8 cellular contexts compared by ENCODE assay signal in genomic region chr2:27380626-27381556, GRCh38. TPM values are rescaled to one million over a fixed set of nuclear protein-coding genes. Genes with fewer than 3 reads are reported as not detected.
DNase-seq lines count a peak whose midpoint lies in the region; ATAC-seq and TF ChIP-seq lines count a peak whose summit lies in the region.

A gene with protein sequence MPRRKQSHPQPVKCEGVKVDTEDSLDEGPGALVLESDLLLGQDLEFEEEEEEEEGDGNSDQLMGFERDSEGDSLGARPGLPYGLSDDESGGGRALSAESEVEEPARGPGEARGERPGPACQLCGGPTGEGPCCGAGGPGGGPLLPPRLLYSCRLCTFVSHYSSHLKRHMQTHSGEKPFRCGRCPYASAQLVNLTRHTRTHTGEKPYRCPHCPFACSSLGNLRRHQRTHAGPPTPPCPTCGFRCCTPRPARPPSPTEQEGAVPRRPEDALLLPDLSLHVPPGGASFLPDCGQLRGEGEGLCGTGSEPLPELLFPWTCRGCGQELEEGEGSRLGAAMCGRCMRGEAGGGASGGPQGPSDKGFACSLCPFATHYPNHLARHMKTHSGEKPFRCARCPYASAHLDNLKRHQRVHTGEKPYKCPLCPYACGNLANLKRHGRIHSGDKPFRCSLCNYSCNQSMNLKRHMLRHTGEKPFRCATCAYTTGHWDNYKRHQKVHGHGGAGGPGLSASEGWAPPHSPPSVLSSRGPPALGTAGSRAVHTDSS (minus strand): TSS chr2:27380734. CDS start chr2:27380526, 208 bp downstream.

- peaks cover 72% of the 10 kb centered on the region for H3K36me3 Mint-ChIP-seq in activated CD8-positive, alpha-beta T cell treated with anti-CD3 and anti-CD28 coated beads for 36 hours (ENCODE audit: low read depth)

- peak; percentile 92 for ATAC-seq in GM19328 (IDR thresholded peaks at IDR 0.05; ENCODE audit: unreplicated experiment)
- peak; percentile 83 for ATAC-seq in HG03521 (IDR thresholded peaks at IDR 0.05; ENCODE audit: unreplicated experiment)
- peak; percentile 90 for ATAC-seq in activated CD8-positive, alpha-beta T cell treated with anti-CD3 and anti-CD28 coated beads for 36 hours
- ATAC-seq in lung (ENCODE audit: insufficient read depth, low FRiP score) = peak; percentile 89

- 18 to 22% methylated on average over 62 to 68 of the region's 68 CpGs for WGBS in lung, 2 donors

- no peaks in the 10 kb centered on the region for H3K27me3 Mint-ChIP-seq in activated CD8-positive, alpha-beta T cell treated with anti-CD3 and anti-CD28 coated beads for 36 hours

- peak within 1 kb of the TSS; percentile 81 for H3K4me3 Mint-ChIP-seq in activated CD8-positive, alpha-beta T cell treated with anti-CD3 and anti-CD28 coated beads for 36 hours

- peak within 1 kb of the TSS; percentile 86 for H3K4me3 ChIP-seq in BLaER1
- H3K4me3 ChIP-seq in lung = peak within 1 kb of the TSS; percentile 62

- H3K9me3 ChIP-seq in BLaER1 (no peaks in the 10 kb centered on the region), lung (ENCODE audit: control insufficient read depth in 2 of 2, insufficient read depth in 1 of 2, low read length in 1 of 2) (no peaks in the 10 kb centered on the region)

- peaks cover 27% of the 10 kb centered on the region for H3K4me1 ChIP-seq in BLaER1
- H3K4me1 ChIP-seq in lung (ENCODE audit: control insufficient read depth in 2 of 2, insufficient read depth in 2 of 2, low read length in 2 of 2) = peaks cover 4 to 5% of the 10 kb centered on the region in 2 donors

- H4K20me1 ChIP-seq in BLaER1 = peaks cover 38% of the 10 kb centered on the region

- H3K36me3 ChIP-seq in BLaER1 (peaks cover 82% of the 10 kb centered on the region), lung (ENCODE audit: control insufficient read depth in 2 of 2, insufficient read depth in 2 of 2, low read length in 2 of 2) (peaks cover 18 to 49% of the 10 kb centered on the region in 2 donors)

- H3K4me1 Mint-ChIP-seq in activated CD8-positive, alpha-beta T cell treated with anti-CD3 and anti-CD28 coated beads for 36 hours (ENCODE audit: low read depth) = peaks cover 24% of the 10 kb centered on the region

- H3K27ac ChIP-seq in BLaER1 (peak within 1 kb of the TSS; percentile 86), lung (ENCODE audit: low read depth in 1 of 2, low read length in 1 of 2) (peak within 1 kb of the TSS; percentile 88 to 93)

- H3K9me3 Mint-ChIP-seq in activated CD8-positive, alpha-beta T cell treated with anti-CD3 and anti-CD28 coated beads for 36 hours = no peaks in the 10 kb centered on the region

- POLR2A ChIA-PET in activated CD8-positive, alpha-beta T cell treated with anti-CD3 and anti-CD28 coated beads for 36 hours (lab: Charles Lee) = interaction anchor here (0.5 to 4.8 kb wide), 14 partner anchors 11 to 307 kb away, joined by 3 to 59 read pairs (median 5); partner anchors contain the start of genes EIF2B4, GTF3C2, MPV17 and NRBP1

- H3K9ac ChIP-seq in BLaER1 = peak within 1 kb of the TSS; percentile 89

- DNase-seq in NCI-H82 treated with DMSO at 0.1 percent for 48 hours (lab: John Stamatoyannopoulos, UW; ENCODE audit: unreplicated experiment) (peak; percentile 84), ecto neural progenitor cell (ENCODE audit: low spot score) (peak; percentile 97), lung (ENCODE audit: low spot score) (peak; percentile 98)
- peak; percentile 92 for DNase-seq in activated CD8-positive, alpha-beta T cell treated with anti-CD3 and anti-CD28 coated beads for 36 hours
- DNase-seq in stimulated activated CD4-positive, alpha-beta T cell treated with anti-CD3 and anti-CD28 coated beads, TNF-alpha, amount 100 ng/mL, for 24 hours (ENCODE audit: low read depth in 3 of 3) = peak; percentile 74 to 89 (median 83)

- CTCF ChIA-PET in activated CD8-positive, alpha-beta T cell treated with anti-CD3 and anti-CD28 coated beads for 36 hours (lab: Charles Lee) = interaction anchor here (1.0 to 1.8 kb wide), 6 partner anchors 10 to 302 kb away, joined by 4 to 10 read pairs (median 6); partner anchors contain the start of genes NRBP1 and SNX17

- no peak for TF ChIP-seq CTCF in activated CD8-positive, alpha-beta T cell treated with anti-CD3 and anti-CD28 coated beads for 36 hours (IDR thresholded peaks at IDR 0.05)
- TF ChIP-seq CTCF in lung (IDR thresholded peaks at IDR 0.05; ENCODE audit: control extremely low read depth, extremely low read depth) = no peak

- H3K4me2 ChIP-seq in BLaER1 = peak within 1 kb of the TSS; percentile 85

- intact Hi-C loops in activated CD8-positive, alpha-beta T cell treated with anti-CD3 and anti-CD28 coated beads for 36 hours (cut with micrococcal nuclease) = no loop called here

- H3K27ac Mint-ChIP-seq in activated CD8-positive, alpha-beta T cell treated with anti-CD3 and anti-CD28 coated beads for 36 hours = peak within 1 kb of the TSS; percentile 97

- H3K27me3 ChIP-seq in BLaER1 (no peaks in the 10 kb centered on the region), lung (ENCODE audit: control insufficient read depth, insufficient read depth) (no peaks in the 10 kb centered on the region)

RNA-seq across cellular contexts. Expression of the gene that starts here (rescaled TPM):
- total RNA-seq in activated CD8-positive, alpha-beta T cell treated with anti-CD3 and anti-CD28 coated beads for 36 hours = 1 to 10 TPM; 6.8 to 7.2 TPM
- total RNA-seq in lung = 10 to 100 TPM in 1 of 2 donors, 1 to 10 TPM in 1; 8.0 to 21.1 TPM
- 10 to 100 TPM; 21.6 to 22.2 TPM for polyA plus RNA-seq in lung

Comparison
In these comparisons a context has a peak if more than half of its experiments do, and no peak if none do; other contexts are left out.
1. Peak in every context shown above with its lines: DNase-seq, ATAC-seq, H3K4me3 ChIP-seq and H3K27ac ChIP-seq.